ENCODE assay signal across 14 cellular contexts in the genomic region with DNA sequence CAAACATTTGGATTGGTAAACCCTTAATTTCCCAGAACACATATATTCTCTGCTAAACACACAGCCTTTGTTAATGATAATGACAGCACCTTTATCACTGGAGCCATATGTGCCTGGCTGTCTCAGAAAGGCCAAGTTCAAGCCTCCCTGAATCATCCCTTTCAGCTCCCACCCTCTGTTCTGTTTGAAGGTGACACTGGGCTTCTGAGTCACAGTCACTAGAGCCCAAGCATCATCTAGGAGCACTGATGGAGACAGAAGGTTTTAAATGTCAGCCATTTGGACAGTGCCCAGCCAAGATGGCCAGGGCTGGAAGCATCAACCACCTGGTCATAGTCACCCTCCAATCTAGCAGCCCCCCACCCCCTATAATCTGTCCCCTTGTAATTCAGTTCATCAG.
DNase-seq lines count a peak whose midpoint lies in the region; ATAC-seq and TF ChIP-seq lines count a peak whose summit lies in the region.
"Had no signal": no experiment of that assay in that cellular context is flagged by ENCODE, and none has a peak within 500 bp of the region (broad histone marks: within the 10 kb centered on the region; RNA-seq: fewer than 3 reads in every experiment).

No MANE protein-coding gene starts in this region.

- H3K9me3 ChIP-seq in WERI-Rb-1 (ENCODE audit: severe bottlenecking) (no peaks in the 10 kb centered on the region), gastroesophageal sphincter (no peaks in the 10 kb centered on the region)
- H3K9me3 ChIP-seq: testis had no signal

- no peak overlapping the region for H3K27ac ChIP-seq in GM23338 (ENCODE audit: low read depth)
- peak overlapping the region; percentile 68 for H3K27ac ChIP-seq in WERI-Rb-1
- H3K27ac ChIP-seq in gastroesophageal sphincter, result peak overlapping the region; percentile 92 to 96 (median 94)
- H3K27ac ChIP-seq: testis had no signal

- TF ChIP-seq POLR2A in gastroesophageal sphincter (IDR thresholded peaks at IDR 0.05) (no peak), erythroblast (IDR thresholded peaks at IDR 0.05; ENCODE audit: low read length) (no peak)

- intact Hi-C loops in head of caudate nucleus (cut with DNase I), result loop anchor here (10.0 kb wide), 1 partner anchor 162 kb away; no protein-coding TSS in a partner anchor

- H3K79me2 ChIP-seq in GM23338 (replicated peaks; ENCODE audit: insufficient read depth), result no peaks in the 10 kb centered on the region

- no peaks in the 10 kb centered on the region for H3K9me3 Mint-ChIP-seq in GM23338
- no peaks in the 10 kb centered on the region for H3K9me3 Mint-ChIP-seq in stimulated activated effector memory CD8-positive, alpha-beta T cell treated with anti-CD3 and anti-CD28 coated beads, Interleukin-12 subunit alpha, Interleukin-12 subunit beta, amount 100 ng/mL, for 72 hours
- H3K9me3 Mint-ChIP-seq: mesothelial cell of epicardium, T-cell had no signal

- no peak overlapping the region for H2AFZ ChIP-seq in GM23338

- DNase-seq in GM23338 (ENCODE audit: low spot score) (no peak), WERI-Rb-1 (no peak), NAMALWA (ENCODE audit: low spot score) (no peak), erythroblast (lab: John Stamatoyannopoulos, UW) (no peak), head of caudate nucleus (no peak)
- no peak for DNase-seq in stimulated activated effector memory CD8-positive, alpha-beta T cell treated with anti-CD3 and anti-CD28 coated beads, Interleukin-12 subunit alpha, Interleukin-12 subunit beta, amount 100 ng/mL, for 72 hours (ENCODE audit: low spot score in 2 of 2)
- DNase-seq: NCI-H1417 treated with DMSO at 0.1 percent for 48 hours; NCI-H2171; SHP77; stimulated activated CD4-positive, alpha-beta T cell treated with anti-CD3 and anti-CD28 coated beads, Interleukin-12 subunit alpha, Interleukin-12 subunit beta, amount 100 ng/mL, for 4 hours had no signal

- no peaks in the 10 kb centered on the region; the same call in 2 of the 3 replicates for H3K36me3 Mint-ChIP-seq in GM23338 (ENCODE audit: low read depth)
- no peaks in the 10 kb centered on the region for H3K36me3 Mint-ChIP-seq in stimulated activated effector memory CD8-positive, alpha-beta T cell treated with anti-CD3 and anti-CD28 coated beads, Interleukin-12 subunit alpha, Interleukin-12 subunit beta, amount 100 ng/mL, for 72 hours
- H3K36me3 Mint-ChIP-seq: mesothelial cell of epicardium, T-cell had no signal

- H3K4me2 ChIP-seq in GM23338, result no peak overlapping the region

- no peak for TF ChIP-seq EP300 in gastroesophageal sphincter (IDR thresholded peaks at IDR 0.05)

- no peaks in the 10 kb centered on the region for H3K36me3 ChIP-seq in GM23338 (ENCODE audit: insufficient read depth)
- 0 out of 2 replicates have a peak, but pooled peaks cover 2% of the 10 kb centered on the region for H3K36me3 ChIP-seq in WERI-Rb-1
- H3K36me3 ChIP-seq in gastroesophageal sphincter, result peaks cover 0 to 66% of the 10 kb centered on the region in 2 donors

- H4K20me1 ChIP-seq in GM23338 (replicated peaks; ENCODE audit: insufficient read depth), result no peaks in the 10 kb centered on the region

- H3K27me3 ChIP-seq in GM23338 (ENCODE audit: insufficient read depth), result no peaks in the 10 kb centered on the region
- H3K27me3 ChIP-seq in WERI-Rb-1 (ENCODE audit: insufficient read depth, low read depth, severe bottlenecking), result no peaks in the 10 kb centered on the region
- H3K27me3 ChIP-seq in gastroesophageal sphincter, result no peaks in the 10 kb centered on the region
- H3K27me3 ChIP-seq: testis had no signal

- H3F3A ChIP-seq in GM23338 (replicated peaks; ENCODE audit: low read depth), result peaks cover 7% of the 10 kb centered on the region; the same call in 1 of the 2 replicates

- no peak for ATAC-seq in GM23338
- ATAC-seq in gastroesophageal sphincter, result peak; percentile 12
- peak; percentile 29 for ATAC-seq in stimulated activated effector memory CD8-positive, alpha-beta T cell treated with anti-CD3 and anti-CD28 coated beads, Interleukin-12 subunit alpha, Interleukin-12 subunit beta, amount 100 ng/mL, for 72 hours
- ATAC-seq: T-cell had no signal

- peaks cover 35% of the 10 kb centered on the region for H3K4me1 Mint-ChIP-seq in GM23338
- H3K4me1 Mint-ChIP-seq in stimulated activated effector memory CD8-positive, alpha-beta T cell treated with anti-CD3 and anti-CD28 coated beads, Interleukin-12 subunit alpha, Interleukin-12 subunit beta, amount 100 ng/mL, for 72 hours, result no peaks in the 10 kb centered on the region

- H3K4me1 ChIP-seq in GM23338 (ENCODE audit: insufficient read depth), result peaks cover 7% of the 10 kb centered on the region
- peaks cover 19 to 99% (median 47%) of the 10 kb centered on the region in 3 donors for H3K4me1 ChIP-seq in gastroesophageal sphincter
- H3K4me1 ChIP-seq: testis had no signal

- peaks cover 3% of the 10 kb centered on the region for H3K27me3 Mint-ChIP-seq in GM23338 (ENCODE audit: insufficient read depth, low read depth, poor library complexity)

- no peak for TF ChIP-seq CTCF in GM23338 (conservative IDR thresholded peaks at IDR 0.05; ENCODE audit: low read depth in 2 of 2)
- TF ChIP-seq CTCF in WERI-Rb-1 (IDR thresholded peaks at IDR 0.05; ENCODE audit: low read depth, low read length), result no peak
- no peak for TF ChIP-seq CTCF in gastroesophageal sphincter (IDR thresholded peaks at IDR 0.05)

- H3K4me3 Mint-ChIP-seq in GM23338, result 0 out of 3 replicates have a peak overlapping the region, but pooled peaks have one; percentile 9
- no peak overlapping the region for H3K4me3 Mint-ChIP-seq in stimulated activated effector memory CD8-positive, alpha-beta T cell treated with anti-CD3 and anti-CD28 coated beads, Interleukin-12 subunit alpha, Interleukin-12 subunit beta, amount 100 ng/mL, for 72 hours
- H3K4me3 Mint-ChIP-seq: mesothelial cell of epicardium, T-cell had no signal

- H3K27ac Mint-ChIP-seq in GM23338, result peak overlapping the region; percentile 95; the same call in 1 of the 2 replicates
- H3K27ac Mint-ChIP-seq in stimulated activated effector memory CD8-positive, alpha-beta T cell treated with anti-CD3 and anti-CD28 coated beads, Interleukin-12 subunit alpha, Interleukin-12 subunit beta, amount 100 ng/mL, for 72 hours, result no peak overlapping the region
- H3K27ac Mint-ChIP-seq: T-cell had no signal

- H3K9me2 ChIP-seq in GM23338 (ENCODE audit: insufficient read depth), result no peaks in the 10 kb centered on the region

- H3K4me3 ChIP-seq in GM23338 (no peak overlapping the region), WERI-Rb-1 (ENCODE audit: low read depth, low read length) (no peak overlapping the region), gastroesophageal sphincter (no peak overlapping the region)
- H3K4me3 ChIP-seq: testis had no signal

TF ChIP-seq in GM23338, 12 proteins besides CTCF, POLR2A, EP300 and RAD21 (continues in another document):
- no peak for TF ChIP-seq EZH2 (IDR thresholded peaks at IDR 0.05; ENCODE audit: low read depth, unreplicated experiment)
- TF ChIP-seq, protein P1, sequence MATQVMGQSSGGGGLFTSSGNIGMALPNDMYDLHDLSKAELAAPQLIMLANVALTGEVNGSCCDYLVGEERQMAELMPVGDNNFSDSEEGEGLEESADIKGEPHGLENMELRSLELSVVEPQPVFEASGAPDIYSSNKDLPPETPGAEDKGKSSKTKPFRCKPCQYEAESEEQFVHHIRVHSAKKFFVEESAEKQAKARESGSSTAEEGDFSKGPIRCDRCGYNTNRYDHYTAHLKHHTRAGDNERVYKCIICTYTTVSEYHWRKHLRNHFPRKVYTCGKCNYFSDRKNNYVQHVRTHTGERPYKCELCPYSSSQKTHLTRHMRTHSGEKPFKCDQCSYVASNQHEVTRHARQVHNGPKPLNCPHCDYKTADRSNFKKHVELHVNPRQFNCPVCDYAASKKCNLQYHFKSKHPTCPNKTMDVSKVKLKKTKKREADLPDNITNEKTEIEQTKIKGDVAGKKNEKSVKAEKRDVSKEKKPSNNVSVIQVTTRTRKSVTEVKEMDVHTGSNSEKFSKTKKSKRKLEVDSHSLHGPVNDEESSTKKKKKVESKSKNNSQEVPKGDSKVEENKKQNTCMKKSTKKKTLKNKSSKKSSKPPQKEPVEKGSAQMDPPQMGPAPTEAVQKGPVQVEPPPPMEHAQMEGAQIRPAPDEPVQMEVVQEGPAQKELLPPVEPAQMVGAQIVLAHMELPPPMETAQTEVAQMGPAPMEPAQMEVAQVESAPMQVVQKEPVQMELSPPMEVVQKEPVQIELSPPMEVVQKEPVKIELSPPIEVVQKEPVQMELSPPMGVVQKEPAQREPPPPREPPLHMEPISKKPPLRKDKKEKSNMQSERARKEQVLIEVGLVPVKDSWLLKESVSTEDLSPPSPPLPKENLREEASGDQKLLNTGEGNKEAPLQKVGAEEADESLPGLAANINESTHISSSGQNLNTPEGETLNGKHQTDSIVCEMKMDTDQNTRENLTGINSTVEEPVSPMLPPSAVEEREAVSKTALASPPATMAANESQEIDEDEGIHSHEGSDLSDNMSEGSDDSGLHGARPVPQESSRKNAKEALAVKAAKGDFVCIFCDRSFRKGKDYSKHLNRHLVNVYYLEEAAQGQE (IDR thresholded peaks at IDR 0.05; ENCODE audit: unreplicated experiment), result no peak
- TF ChIP-seq EZH2phosphoT487 (IDR thresholded peaks at IDR 0.05; ENCODE audit: unreplicated experiment), result no peak
